15 cellular contexts compared by ENCODE assay signal in the genomic region with DNA sequence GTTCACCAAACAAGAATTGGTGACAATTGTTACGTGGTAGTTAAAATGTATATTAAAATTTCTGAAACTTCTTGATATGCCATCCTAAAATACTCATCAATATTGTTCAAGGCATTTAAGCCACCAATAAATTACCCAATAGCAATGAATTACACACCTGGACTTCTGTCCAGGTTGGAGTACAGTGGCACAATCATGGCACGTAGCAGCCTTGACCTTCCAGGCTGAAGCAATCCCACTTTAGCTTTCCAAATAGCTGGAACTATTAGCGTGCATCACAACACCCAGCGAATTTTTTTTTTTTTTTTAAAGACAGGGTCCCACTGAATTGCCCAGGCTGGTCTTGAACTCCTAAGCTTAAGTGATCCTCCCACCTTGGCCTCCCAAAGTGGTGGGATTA. TPM values are rescaled to one million over a fixed set of nuclear protein-coding genes. Genes with fewer than 3 reads are reported as not detected.
DNase-seq lines count a peak whose midpoint lies in the region; ATAC-seq and TF ChIP-seq lines count a peak whose summit lies in the region.
"Had no signal": no experiment of that assay in that cellular context is flagged by ENCODE, and none has a peak within 500 bp of the region (broad histone marks: within the 10 kb centered on the region; RNA-seq: fewer than 3 reads in every experiment).

No MANE protein-coding gene starts in this region.

- no peak overlapping the region for H3K14ac ChIP-seq in trophoblast cell (ENCODE audit: low read length)

- H3K4ac ChIP-seq in trophoblast cell (ENCODE audit: low read depth, low read length): peak overlapping the region; percentile 69

- H2BK120ac ChIP-seq in trophoblast cell (ENCODE audit: insufficient read depth, low read length, poor library complexity): no peak overlapping the region

- H2BK12ac ChIP-seq in trophoblast cell (ENCODE audit: low read length): no peak overlapping the region

- peaks cover 2% of the 10 kb centered on the region for H3K79me1 ChIP-seq in trophoblast cell (ENCODE audit: low read length)

- no peak overlapping the region for H3K23ac ChIP-seq in trophoblast cell (ENCODE audit: low read length)

- no peak overlapping the region for H2AFZ ChIP-seq in trophoblast cell (ENCODE audit: insufficient read depth, low read length, poor library complexity)

- peaks cover 2% of the 10 kb centered on the region for H3K79me2 ChIP-seq in trophoblast cell (ENCODE audit: control insufficient read depth, insufficient read depth, low read length, poor library complexity)

- no peak overlapping the region for H2AK5ac ChIP-seq in trophoblast cell (ENCODE audit: low read length)

- H3K4me1 ChIP-seq in right lobe of liver: peaks cover 0 to 23% (median 2%) of the 10 kb centered on the region in 4 donors
- peaks cover 0 to 2% of the 10 kb centered on the region in 2 experiments for H3K4me1 ChIP-seq in trophoblast cell (ENCODE audit: control insufficient read depth in 1 of 2, insufficient read depth in 2 of 2, low read length in 2 of 2)
- H3K4me1 ChIP-seq: A549; BLaER1 treated with 17β-estradiol and CSF1 and Interleukin-3, amounts not matched to agents 10 nM and 100 nM; Caco-2 had no signal

- no peak overlapping the region for H4K8ac ChIP-seq in trophoblast cell (ENCODE audit: low read depth, low read length)

- no peak overlapping the region for H3K4me2 ChIP-seq in trophoblast cell (ENCODE audit: low read length)
- H3K4me2 ChIP-seq: A549; BLaER1 treated with 17β-estradiol and CSF1 and Interleukin-3, amounts not matched to agents 10 nM and 100 nM had no signal

- H3K9me3 ChIP-seq in right lobe of liver (no peaks in the 10 kb centered on the region), trophoblast cell (ENCODE audit: insufficient read depth, low read depth, low read length) (peaks cover 2% of the 10 kb centered on the region)
- H3K9me3 ChIP-seq: A549 had no signal

- no peak for TF ChIP-seq POLR2A in right lobe of liver (IDR thresholded peaks at IDR 0.05)

- H3K27me3 ChIP-seq in right lobe of liver: no peaks in the 10 kb centered on the region
- no peaks in the 10 kb centered on the region for H3K27me3 ChIP-seq in trophoblast cell (ENCODE audit: insufficient read depth, low read length)
- H3K27me3 ChIP-seq: BLaER1 treated with 17β-estradiol and CSF1 and Interleukin-3, amounts not matched to agents 10 nM and 100 nM had no signal

- 53% methylated on average over 4 of the region's 4 CpGs for WGBS in right lobe of liver (ENCODE audit: insufficient coverage, low coverage, low lambda C conversion rate, missing lambda C conversion rate)
- WGBS in trophoblast cell (ENCODE audit: extremely low coverage, insufficient coverage, insufficient read length): no CpG with 5 or more reads among the region's 4 CpGs

- no peak overlapping the region for H2BK5ac ChIP-seq in trophoblast cell (ENCODE audit: low read depth, low read length, poor library complexity)

- no peak overlapping the region for H3K18ac ChIP-seq in trophoblast cell (ENCODE audit: low read length)

- TF ChIP-seq CTCF in right lobe of liver (IDR thresholded peaks at IDR 0.05): no peak

- DNase-seq in left lobe of liver (ENCODE audit: low spot score): peak; percentile 64
- peak in 2 of 3 donors; percentile 21 to 60 for DNase-seq in right lobe of liver
- no peak for DNase-seq in trophoblast cell
- DNase-seq in anterior cingulate cortex (lab: John Stamatoyannopoulos, UW): no peak
- DNase-seq: AML-193; Caco-2; Calu3; CD4-positive, alpha-beta T cell; CD8-positive, alpha-beta T cell; DMS79 treated with DMSO at 0.1 percent for 48 hours; GF-D8 had no signal

- intact Hi-C loops in right lobe of liver (cut with DNase I): no loop called here

- ATAC-seq in left lobe of liver: peak; percentile 84
- peak; percentile 59 to 85 (median 66) for ATAC-seq in right lobe of liver
- ATAC-seq in GM19328 (IDR thresholded peaks at IDR 0.05; ENCODE audit: unreplicated experiment): no peak
- ATAC-seq: A549; CD8-positive, alpha-beta T cell had no signal

- no peak overlapping the region for H4K12ac ChIP-seq in trophoblast cell (ENCODE audit: low read depth, low read length)

- H3K4me3 ChIP-seq in right lobe of liver (no peak overlapping the region), trophoblast cell (ENCODE audit: low read depth, low read length) (no peak overlapping the region)
- H3K4me3 ChIP-seq: A549; BLaER1 treated with 17β-estradiol and CSF1 and Interleukin-3, amounts not matched to agents 10 nM and 100 nM had no signal

- no peak overlapping the region for H3K9ac ChIP-seq in trophoblast cell (ENCODE audit: low read length)
- H3K9ac ChIP-seq: BLaER1 treated with 17β-estradiol and CSF1 and Interleukin-3, amounts not matched to agents 10 nM and 100 nM had no signal

- H3K27ac ChIP-seq in right lobe of liver (no peak overlapping the region), trophoblast cell (ENCODE audit: low read depth, low read length) (no peak overlapping the region)
- H3K27ac ChIP-seq: A549; BLaER1 treated with 17β-estradiol and CSF1 and Interleukin-3, amounts not matched to agents 10 nM and 100 nM; C4-2B had no signal

- H4K91ac ChIP-seq in trophoblast cell (ENCODE audit: low read depth, low read length): no peak overlapping the region

- H3K36me3 ChIP-seq in right lobe of liver: no peaks in the 10 kb centered on the region
- peaks cover 2 to 8% of the 10 kb centered on the region in 2 experiments for H3K36me3 ChIP-seq in trophoblast cell (ENCODE audit: control insufficient read depth in 1 of 2, insufficient read depth in 2 of 2, low read length in 2 of 2)

RNA-seq across cellular contexts. Expression of gene SRPK1, which starts 17.2 kb away (rescaled TPM):
- total RNA-seq in left lobe of liver (22.9 TPM), right lobe of liver (10 to 100 TPM; 18.4 to 64.1 (median 26.4) TPM)
- 48.5 and 49.5 TPM in 2 replicates for polyA plus RNA-seq in trophoblast cell (2013)

Comparison
In these comparisons a context has a peak if more than half of its experiments do, and no peak if none do; other contexts are left out.
1. DNase-seq: peak in left lobe of liver (single experiment) and right lobe of liver (2 of 3); none in trophoblast cell (0 of 2) and anterior cingulate cortex (0 of 58).